Comparison of ENCODE assay signal across 8 cellular contexts in genomic region chr9:136849960-136850865, GRCh38. TPM values are rescaled to one million over a fixed set of nuclear protein-coding genes. Genes with fewer than 3 reads are reported as not detected.
A peak's percentile ranks its signal among the peaks of the same experiment; 100 is the strongest.
DNase-seq lines count a peak whose midpoint lies in the region; ATAC-seq, FAIRE-seq and TF ChIP-seq lines count a peak whose summit lies in the region.

No MANE protein-coding gene starts in this region.

- H3K4me2 ChIP-seq in hepatocyte = peak overlapping the region; percentile 98

- no peak for FAIRE-seq in small intestine (lab: Jason Lieb, UNC)

- peaks cover 12% of the 10 kb centered on the region for H4K20me1 ChIP-seq in hepatocyte (ENCODE audit: insufficient read depth, poor library complexity, severe bottlenecking)

- H3K27ac ChIP-seq in hepatocyte (peak overlapping the region; percentile 92), small intestine (ENCODE audit: low read depth in 1 of 2, low read length in 1 of 2) (peak overlapping the region; percentile 55 to 65)

- peaks cover 14% of the 10 kb centered on the region for H3K36me3 Mint-ChIP-seq in activated CD8-positive, alpha-beta T cell treated with anti-CD3 and anti-CD28 coated beads, Interleukin-2, amount 10 ng/mL, durations not matched to agents 7 days and 5 days (ENCODE audit: low read depth)

- DNase-seq in HAP-1 (ENCODE audit: low spot score in 2 of 2) (no peak), hepatocyte (ENCODE audit: low spot score) (no peak), small intestine (no peak), GM10266 (ENCODE audit: extremely low spot score) (no peak)
- no peak for DNase-seq in activated CD8-positive, alpha-beta T cell treated with anti-CD3 and anti-CD28 coated beads, Interleukin-2, amount 10 ng/mL, durations not matched to agents 7 days and 5 days

- peaks cover 13% of the 10 kb centered on the region for H3K27me3 Mint-ChIP-seq in activated CD8-positive, alpha-beta T cell treated with anti-CD3 and anti-CD28 coated beads, Interleukin-2, amount 10 ng/mL, durations not matched to agents 7 days and 5 days (ENCODE audit: low read depth)

- no peak for TF ChIP-seq CTCF in hepatocyte (IDR thresholded peaks at IDR 0.05; ENCODE audit: poor library complexity)
- TF ChIP-seq CTCF in GM10266 (IDR thresholded peaks at IDR 0.05; ENCODE audit: control insufficient read depth, insufficient read depth, low read depth, missing control alignments) = no peak

- peak overlapping the region; percentile 75 for H3K4me3 ChIP-seq in HAP-1
- H3K4me3 ChIP-seq in hepatocyte = peak overlapping the region; percentile 60
- peak overlapping the region; percentile 37 to 85 for H3K4me3 ChIP-seq in small intestine (ENCODE audit: low read depth in 1 of 2, low read length in 2 of 2)

- peaks cover 12% of the 10 kb centered on the region for H3K79me2 ChIP-seq in hepatocyte

- in situ Hi-C loops in HAP-1 (cut with MboI; ENCODE audit: low sequenced_read_pairs) = no loop called here

- 74% methylated on average over 43 of the region's 43 CpGs for WGBS in hepatocyte (ENCODE audit: low lambda C conversion rate, missing lambda C conversion rate)
- 48 to 53% (median 50%) methylated on average over 43 of the region's 43 CpGs for WGBS in small intestine, 3 donors

- peak overlapping the region; percentile 86 for H3K27ac Mint-ChIP-seq in activated CD8-positive, alpha-beta T cell treated with anti-CD3 and anti-CD28 coated beads, Interleukin-2, amount 10 ng/mL, durations not matched to agents 7 days and 5 days

- H3K4me1 ChIP-seq in HAP-1 (peaks cover 14% of the 10 kb centered on the region), hepatocyte (ENCODE audit: insufficient read depth) (peaks cover 8% of the 10 kb centered on the region), small intestine (ENCODE audit: control insufficient read depth in 2 of 2, insufficient read depth in 1 of 2, low read depth in 1 of 2, low read length in 1 of 2) (peaks cover 0 to 2% of the 10 kb centered on the region in 2 donors)

- no peaks in the 10 kb centered on the region for H3K9me2 ChIP-seq in hepatocyte (replicated peaks; ENCODE audit: insufficient read depth)

- peak overlapping the region; percentile 92 for H3K4me3 Mint-ChIP-seq in activated CD8-positive, alpha-beta T cell treated with anti-CD3 and anti-CD28 coated beads, Interleukin-2, amount 10 ng/mL, durations not matched to agents 7 days and 5 days

- H3K27me3 ChIP-seq in HAP-1 (ENCODE audit: low read depth) (no peaks in the 10 kb centered on the region), hepatocyte (no peaks in the 10 kb centered on the region), small intestine (ENCODE audit: control insufficient read depth in 2 of 2, insufficient read depth in 2 of 2, low read length in 2 of 2) (peaks cover 0 to 9% of the 10 kb centered on the region in 2 donors)

- H2AFZ ChIP-seq in hepatocyte = no peak overlapping the region

- CTCF ChIA-PET in activated CD8-positive, alpha-beta T cell treated with anti-CD3 and anti-CD28 coated beads, Interleukin-2, amount 10 ng/mL, durations not matched to agents 7 days and 5 days (lab: Charles Lee) = no interaction called here

- H3K4me1 Mint-ChIP-seq in activated CD8-positive, alpha-beta T cell treated with anti-CD3 and anti-CD28 coated beads, Interleukin-2, amount 10 ng/mL, durations not matched to agents 7 days and 5 days (ENCODE audit: low read depth) = peaks cover 21% of the 10 kb centered on the region

- H3K9me3 ChIP-seq in HAP-1 (no peaks in the 10 kb centered on the region), hepatocyte (ENCODE audit: low read depth) (no peaks in the 10 kb centered on the region), small intestine (ENCODE audit: control insufficient read depth, low read depth) (no peaks in the 10 kb centered on the region)

- POLR2A ChIA-PET in activated CD8-positive, alpha-beta T cell treated with anti-CD3 and anti-CD28 coated beads, Interleukin-2, amount 10 ng/mL, durations not matched to agents 7 days and 5 days (lab: Charles Lee) = no interaction called here

- no peaks in the 10 kb centered on the region for H3K9me3 Mint-ChIP-seq in activated CD8-positive, alpha-beta T cell treated with anti-CD3 and anti-CD28 coated beads, Interleukin-2, amount 10 ng/mL, durations not matched to agents 7 days and 5 days (ENCODE audit: insufficient read depth)

- H3K36me3 ChIP-seq in HAP-1 (replicated peaks) (peaks cover 17% of the 10 kb centered on the region), hepatocyte (replicated peaks; ENCODE audit: insufficient read depth, low read depth) (no peaks in the 10 kb centered on the region), small intestine (ENCODE audit: control insufficient read depth in 2 of 2, insufficient read depth in 2 of 2, low read length in 2 of 2) (no peaks in the 10 kb centered on the region)

- no peak for ATAC-seq in activated CD8-positive, alpha-beta T cell treated with anti-CD3 and anti-CD28 coated beads, Interleukin-2, amount 10 ng/mL, durations not matched to agents 7 days and 5 days
- no peak for ATAC-seq in HG02885 (IDR thresholded peaks at IDR 0.05; ENCODE audit: poor library complexity, unreplicated experiment)
- no peak for ATAC-seq in HG03280 (IDR thresholded peaks at IDR 0.05; ENCODE audit: unreplicated experiment)
- ATAC-seq in GM21723 (IDR thresholded peaks at IDR 0.05; ENCODE audit: unreplicated experiment) = no peak

RNA-seq across cellular contexts. Expression of gene PHPT1, which starts 1.0 kb away (rescaled TPM):
- 100 to 1,000 TPM; 108 to 119 TPM for total RNA-seq in activated CD8-positive, alpha-beta T cell treated with anti-CD3 and anti-CD28 coated beads, Interleukin-2, amount 10 ng/mL, durations not matched to agents 7 days and 5 days
- 101 and 111 TPM in 2 replicates for total RNA-seq in hepatocyte
- polyA plus RNA-seq in hepatocyte = 384 and 390 TPM in 2 replicates
- polyA plus RNA-seq in small intestine = 100 to 1,000 TPM; 111 to 185 (median 152) TPM

RNA-seq across cellular contexts. Expression of gene MAMDC4, which starts 1.9 kb away (rescaled TPM):
- 10 to 100 TPM; 14.7 to 15.8 TPM for total RNA-seq in activated CD8-positive, alpha-beta T cell treated with anti-CD3 and anti-CD28 coated beads, Interleukin-2, amount 10 ng/mL, durations not matched to agents 7 days and 5 days
- total RNA-seq in hepatocyte = 7.9 and 8.5 TPM in 2 replicates
- polyA plus RNA-seq in hepatocyte (12.7 and 16.9 TPM in 2 replicates), small intestine (1 to 10 TPM; 4.6 to 8.9 (median 8.9) TPM)

RNA-seq across cellular contexts. Expression of gene AJM1, which starts 7.9 kb away (rescaled TPM):
- total RNA-seq in activated CD8-positive, alpha-beta T cell treated with anti-CD3 and anti-CD28 coated beads, Interleukin-2, amount 10 ng/mL, durations not matched to agents 7 days and 5 days = 1 to 10 TPM; 5.3 to 5.6 TPM
- 2.0 and 3.0 TPM in 2 replicates for total RNA-seq in hepatocyte
- polyA plus RNA-seq in hepatocyte (7.2 and 7.7 TPM in 2 replicates), small intestine (1 to 10 TPM; 1.1 to 3.3 (median 2.0) TPM)

RNA-seq across cellular contexts. Expression of gene EDF1, which starts 15.9 kb away (rescaled TPM):
- 100 to 1,000 TPM; 279 to 310 TPM for total RNA-seq in activated CD8-positive, alpha-beta T cell treated with anti-CD3 and anti-CD28 coated beads, Interleukin-2, amount 10 ng/mL, durations not matched to agents 7 days and 5 days
- total RNA-seq in hepatocyte = 318 and 372 TPM in 2 replicates
- polyA plus RNA-seq in hepatocyte (508 and 568 TPM in 2 replicates), small intestine (1,000 to 10,000 TPM in 2 of 3 donors, 100 to 1,000 TPM in 1; 556 to 1,582 (median 1,437) TPM)

RNA-seq across cellular contexts. Expression of gene TRAF2, which starts 36.1 kb away (rescaled TPM):
- total RNA-seq in activated CD8-positive, alpha-beta T cell treated with anti-CD3 and anti-CD28 coated beads, Interleukin-2, amount 10 ng/mL, durations not matched to agents 7 days and 5 days = 10 to 100 TPM; 48.5 to 57.2 TPM
- 7.6 TPM in 2 replicates for total RNA-seq in hepatocyte
- 12.4 and 12.6 TPM in 2 replicates for polyA plus RNA-seq in hepatocyte
- polyA plus RNA-seq in small intestine = 10 to 100 TPM; 11.2 to 14.3 (median 13.2) TPM
